In genomic region chr4:18042012-18042411, GRCh38 we compare ENCODE assay signal across 29 cellular contexts. TPM values are rescaled to one million over a fixed set of nuclear protein-coding genes. Genes with fewer than 3 reads are reported as not detected.
DNase-seq lines count a peak whose midpoint lies in the region; ATAC-seq, FAIRE-seq and TF ChIP-seq lines count a peak whose summit lies in the region.
"Had no signal": no experiment of that assay in that cellular context is flagged by ENCODE, and none has a peak within 500 bp of the region (broad histone marks: within the 10 kb centered on the region; RNA-seq: fewer than 3 reads in every experiment).

No MANE protein-coding gene starts in this region.

- POLR2A ChIA-PET in HepG2 (lab: Yijun Ruan, JAX): no interaction called here

- H3K4me3 ChIP-seq in liver (ENCODE audit: low read depth in 1 of 3, low read length in 3 of 3): no peak overlapping the region
- no peak overlapping the region for H3K4me3 ChIP-seq in HepG2 (replicated peaks in 1 of 3; ENCODE audit: insufficient read depth in 1 of 3, low read depth in 2 of 3, low read length in 3 of 3)
- H3K4me3 ChIP-seq: A549; BLaER1; BLaER1 treated with 17β-estradiol and CSF1 and Interleukin-3, amounts not matched to agents 10 nM and 100 nM had no signal

- in situ Hi-C loops in HepG2 (cut with HindIII; ENCODE audit: extremely low pct_ligation_motif_present, low pct_unique_long_range_greater_than_20kb): no loop called here

- BruUV-seq in HepG2 (replicated peaks; lab: Mats Ljungman, UMichigan): no TSS peak

- TF ChIP-seq EP300 in HepG2 (IDR thresholded peaks at IDR 0.05; ENCODE audit: low read depth in 2 of 2, low read length in 2 of 2): no peak
- TF ChIP-seq EP300 in HepG2 (CRISPR knock-in tag; IDR thresholded peaks at IDR 0.05; ENCODE audit: borderline replicate concordance): no peak

- no peak overlapping the region for H2AFZ ChIP-seq in HepG2 (ENCODE audit: low read length)

- no peak for DNase-seq in HepG2 (ENCODE audit: low spot score)
- DNase-seq in GM19239 (ENCODE audit: insufficient read length, low spot score): no peak
- DNase-seq in left lobe of liver (ENCODE audit: low spot score): no peak
- no peak for DNase-seq in SK-N-DZ (ENCODE audit: low spot score)
- DNase-seq: 8988T; AML-193; BE2C; C1 segment of cervical spinal cord; Calu3; CD4-positive, alpha-beta memory T cell; CD4-positive, alpha-beta T cell; CD8-positive, alpha-beta memory T cell; CD8-positive, alpha-beta T cell; COR-L47; DMS 273 treated with DMSO at 0.1 percent for 48 hours; DMS153; DMS79; DMS79 treated with DMSO at 0.1 percent for 48 hours; DND-41; EL had no signal

- no peak for FAIRE-seq in HepG2 (lab: Jason Lieb, UNC)
- peak; percentile 26 for FAIRE-seq in GM19239 (lab: Jason Lieb, UNC)
- FAIRE-seq: A549, D721Med had no signal

- no peaks in the 10 kb centered on the region for H3K36me3 ChIP-seq in liver (ENCODE audit: control insufficient read depth in 4 of 4, insufficient read depth in 3 of 4, low read depth in 1 of 4, low read length in 3 of 4)
- H3K36me3 ChIP-seq in HepG2 (replicated peaks in 1 of 2; ENCODE audit: control insufficient read depth in 1 of 2, insufficient read depth in 2 of 2, low read length in 2 of 2): no peaks in the 10 kb centered on the region
- H3K36me3 ChIP-seq: BE2C; BLaER1; BLaER1 treated with 17β-estradiol and CSF1 and Interleukin-3, amounts not matched to agents 10 nM and 100 nM had no signal

- ATAC-seq in HepG2: no peak
- ATAC-seq in left lobe of liver: peak; percentile 75
- ATAC-seq in HG03280 (IDR thresholded peaks at IDR 0.05; ENCODE audit: unreplicated experiment): no peak
- ATAC-seq: CD8-positive, alpha-beta T cell had no signal

- 88% methylated on average over 1 of the region's 1 CpG for WGBS in liver
- WGBS in HepG2 (ENCODE audit: low lambda C conversion rate): 95% methylated on average over 1 of the region's 1 CpG

- no peak for TF ChIP-seq POLR2A in HepG2 (IDR thresholded peaks at IDR 0.05; ENCODE audit: insufficient read depth in 1 of 2, low read depth in 2 of 2, low read length in 2 of 2)

- H3K27ac ChIP-seq in liver (ENCODE audit: low read depth in 1 of 2, low read length in 2 of 2) (no peak overlapping the region), HepG2 (ENCODE audit: extremely low read length, insufficient read depth, low read length) (no peak overlapping the region)
- H3K27ac ChIP-seq: 22Rv1; A549; BLaER1; BLaER1 treated with 17β-estradiol and CSF1 and Interleukin-3, amounts not matched to agents 10 nM and 100 nM; C4-2B had no signal

- no peaks in the 10 kb centered on the region for H3K79me2 ChIP-seq in HepG2 (ENCODE audit: insufficient read depth, low read length)

- H3K9me3 ChIP-seq in liver (ENCODE audit: control insufficient read depth in 4 of 4, low read length in 3 of 4): no peaks in the 10 kb centered on the region
- no peaks in the 10 kb centered on the region for H3K9me3 ChIP-seq in HepG2 (ENCODE audit: low read length)
- H3K9me3 ChIP-seq: A549; BE2C; BLaER1; BLaER1 treated with 17β-estradiol and CSF1 and Interleukin-3, amounts not matched to agents 10 nM and 100 nM; Caco-2 had no signal

- H3K9ac ChIP-seq in liver (ENCODE audit: low read depth in 1 of 2, low read length in 2 of 2) (no peak overlapping the region), HepG2 (ENCODE audit: insufficient read depth, low read depth, low read length) (no peak overlapping the region)
- H3K9ac ChIP-seq: BLaER1; BLaER1 treated with 17β-estradiol and CSF1 and Interleukin-3, amounts not matched to agents 10 nM and 100 nM had no signal

- H4K20me1 ChIP-seq in HepG2 (ENCODE audit: insufficient read depth, low read length): no peaks in the 10 kb centered on the region
- H4K20me1 ChIP-seq: BLaER1; BLaER1 treated with 17β-estradiol and CSF1 and Interleukin-3, amounts not matched to agents 10 nM and 100 nM had no signal

- H3K4me2 ChIP-seq in HepG2 (ENCODE audit: low read depth, low read length): no peak overlapping the region
- H3K4me2 ChIP-seq: A549; BLaER1; BLaER1 treated with 17β-estradiol and CSF1 and Interleukin-3, amounts not matched to agents 10 nM and 100 nM had no signal

- no peaks in the 10 kb centered on the region for H3K27me3 ChIP-seq in liver (ENCODE audit: control insufficient read depth in 4 of 4, insufficient read depth in 4 of 4, low read length in 3 of 4)
- no peaks in the 10 kb centered on the region for H3K27me3 ChIP-seq in HepG2 (ENCODE audit: control insufficient read depth in 1 of 2, insufficient read depth in 2 of 2, low read length in 2 of 2)
- H3K27me3 ChIP-seq: BE2C; BLaER1; BLaER1 treated with 17β-estradiol and CSF1 and Interleukin-3, amounts not matched to agents 10 nM and 100 nM had no signal

- intact Hi-C loops in HepG2 (cut with micrococcal nuclease; ENCODE audit: unreplicated experiment): no loop called here

- no peak for TF ChIP-seq RAD21 in liver (IDR thresholded peaks at IDR 0.05)
- TF ChIP-seq RAD21 in HepG2 (CRISPR knock-in tag; IDR thresholded peaks at IDR 0.05): no peak

- CTCF ChIA-PET in HepG2 (lab: Yijun Ruan, JAX; ENCODE audit: low intra/inter-chr PET ratio, low total read pairs): no interaction called here

- H3K4me1 ChIP-seq in liver (ENCODE audit: control insufficient read depth in 4 of 4, insufficient read depth in 4 of 4, low read length in 3 of 4): no peaks in the 10 kb centered on the region
- no peaks in the 10 kb centered on the region for H3K4me1 ChIP-seq in HepG2 (ENCODE audit: insufficient read depth, low read length)
- H3K4me1 ChIP-seq: A549, BE2C, BLaER1 had no signal

- TF ChIP-seq CTCF in liver (IDR thresholded peaks at IDR 0.05; ENCODE audit: low read depth, low read length, missing input control) (no peak), HepG2 (CRISPR knock-in tag; IDR thresholded peaks at IDR 0.05) (no peak)

TF ChIP-seq in liver, 16 proteins besides CTCF, POLR2A, EP300 and RAD21 (continues in another document):
- peak; percentile 22 for TF ChIP-seq NR2F2 (IDR thresholded peaks at IDR 0.05)
- TF ChIP-seq YY1 (IDR thresholded peaks at IDR 0.05): no peak
- no peak for TF ChIP-seq MAX (IDR thresholded peaks at IDR 0.05)
- no peak for TF ChIP-seq FOXA1 (IDR thresholded peaks at IDR 0.05)
- TF ChIP-seq HNF4A (conservative IDR thresholded peaks at IDR 0.05): peak; percentile 11 to 58
- no peak for TF ChIP-seq HNF4G (IDR thresholded peaks at IDR 0.05)
- peak; percentile 6 to 59 for TF ChIP-seq RXRA (IDR thresholded peaks at IDR 0.05)
- TF ChIP-seq TAF1 (conservative IDR thresholded peaks at IDR 0.05): no peak
- no peak for TF ChIP-seq SP1 (IDR thresholded peaks at IDR 0.05)
- TF ChIP-seq EGR1 (IDR thresholded peaks at IDR 0.05; ENCODE audit: low read depth in 2 of 2): no peak

TF ChIP-seq in HepG2, 621 proteins besides CTCF, POLR2A, EP300 and RAD21:
- no peak for TF ChIP-seq BATF2 (CRISPR knock-in tag; IDR thresholded peaks at IDR 0.05)
- no peak for TF ChIP-seq MXD1 (CRISPR knock-in tag; IDR thresholded peaks at IDR 0.05)

RNA-seq across cellular contexts. Expression of gene LCORL, which starts 20.5 kb away (rescaled TPM):
- total RNA-seq in liver (10 to 100 TPM in 1 of 2 donors, 1 to 10 TPM in 1; 7.1 to 12.0 TPM), HepG2 (2016; rRNA removed; fragmentation: Illumina TruSeq; extraction: Trizol) (14.5 and 16.5 TPM in 2 replicates), left lobe of liver (5.9 TPM)
- polyA plus RNA-seq in liver (1 to 10 TPM; 2.1 to 6.0 TPM), HepG2 (2011; rRNA removed) (3.8 and 5.3 TPM in 2 replicates)
- total RNA-seq in HepG2 (2016; cell fraction: cytosol; rRNA removed; fragmentation: Illumina TruSeq; extraction: Trizol; ENCODE audit: low read depth): 12.9 and 14.7 TPM in 2 replicates
- 15.7 and 17.7 TPM in 2 replicates for total RNA-seq in HepG2 (2016; cell fraction: insoluble cytoplasmic fraction; rRNA removed; fragmentation: Illumina TruSeq; extraction: Trizol)
- total RNA-seq in HepG2 (2016; cell fraction: membrane; rRNA removed; fragmentation: Illumina TruSeq; extraction: Trizol): 6.3 and 9.2 TPM in 2 replicates
- 28.7 and 32.0 TPM in 2 replicates for total RNA-seq in HepG2 (2016; cell fraction: nucleus; rRNA removed; fragmentation: Illumina TruSeq; extraction: Trizol)
- 1.4 and 2.2 TPM in 2 replicates for polyA plus RNA-seq in HepG2 (2011; cell fraction: cytosol; rRNA removed)
- 3.8 TPM in 2 replicates for polyA plus RNA-seq in HepG2 (2011; cell fraction: nucleus; rRNA removed)
- polyA plus RNA-seq in HepG2 (2012): 7.5 and 8.0 TPM in 2 replicates
- 4.7 and 5.7 TPM in 2 replicates for polyA plus RNA-seq in HepG2 (2016; cell fraction: cytosol; fragmentation: Illumina TruSeq; extraction: Trizol; ENCODE audit: low read depth)
- polyA plus RNA-seq in HepG2 (2016; cell fraction: insoluble cytoplasmic fraction; fragmentation: Illumina TruSeq; extraction: Trizol; ENCODE audit: low read depth): 9.4 and 11.8 TPM in 2 replicates
- 4.8 and 6.3 TPM in 2 replicates for polyA plus RNA-seq in HepG2 (2016; cell fraction: membrane; fragmentation: Illumina TruSeq; extraction: Trizol; ENCODE audit: low read depth)
- 8.6 and 9.4 TPM in 2 replicates for polyA plus RNA-seq in HepG2 (2016; cell fraction: nucleus; fragmentation: Illumina TruSeq; extraction: Trizol; ENCODE audit: insufficient read depth, low read depth)
- 5.2 and 7.8 TPM in 2 replicates for polyA minus RNA-seq in HepG2 (2011; rRNA and poly(A)+ RNA removed; ENCODE audit: low replicate concordance)
- 5.4 and 7.4 TPM in 2 replicates for polyA minus RNA-seq in HepG2 (2011; cell fraction: cytosol; rRNA and poly(A)+ RNA removed)
- polyA minus RNA-seq in HepG2 (2011; cell fraction: nucleus; rRNA and poly(A)+ RNA removed): 53.7 and 60.4 TPM in 2 replicates
- 20.6 and 21.5 TPM in 2 replicates for polyA plus RNA-seq in SK-N-DZ (2014; cell fraction: cytosol; rRNA removed)
- 8.2 and 14.7 TPM in 2 replicates for polyA plus RNA-seq in SK-N-DZ (2014; cell fraction: nucleus; rRNA removed)
